In genomic region chr5:177591690-177592009, GRCh38 we compare ENCODE assay signal across 8 cellular contexts. TPM values are rescaled to one million over a fixed set of nuclear protein-coding genes. Genes with fewer than 3 reads are reported as not detected.
DNase-seq lines count a peak whose midpoint lies in the region; ATAC-seq, FAIRE-seq and TF ChIP-seq lines count a peak whose summit lies in the region.

No MANE protein-coding gene starts in this region.

- TF ChIP-seq RAD21 in HCT116 (IDR thresholded peaks at IDR 0.05; ENCODE audit: low read depth) = no peak
- TF ChIP-seq RAD21 in K562 (CRISPR knock-in tag; conservative IDR thresholded peaks at IDR 0.05 in 1 of 2, IDR thresholded peaks at IDR 0.05 in 1 of 2) = no peak

- H3K27me3 ChIP-seq in HCT116 (ENCODE audit: insufficient read depth, low read length) (0 out of 2 replicates have a peak, but pooled peaks cover 6% of the 10 kb centered on the region), K562 (ENCODE audit: control insufficient read depth in 2 of 2, insufficient read depth in 2 of 2, low read length in 2 of 2) (no peaks in the 10 kb centered on the region)

- H3K9me2 ChIP-seq in HCT116 (ENCODE audit: insufficient read depth) = no peaks in the 10 kb centered on the region

- H3K9ac ChIP-seq in HCT116 (ENCODE audit: low read length) (no peak overlapping the region), K562 (ENCODE audit: insufficient read depth in 1 of 2, low read depth in 2 of 2, low read length in 2 of 2) (peak overlapping the region; percentile 95 to 98; a peak in 3 of 4 replicates)

- H3K27ac ChIP-seq in 22Rv1 = peak overlapping the region; percentile 64; the same call in 1 of the 2 replicates
- H3K27ac ChIP-seq in HCT116 (ENCODE audit: low read depth, low read length) = no peak overlapping the region
- H3K27ac ChIP-seq in K562 (ENCODE audit: extremely low read depth, low read depth, low read length) = peak overlapping the region; percentile 86; the same call in 2 of the 3 replicates
- no peak overlapping the region for H3K27ac ChIP-seq in mesodermal cell (ENCODE audit: low read depth, low read length, severe bottlenecking)

- no peak for TF ChIP-seq POLR2A in HCT116 (IDR thresholded peaks at IDR 0.05; ENCODE audit: borderline replicate concordance, extremely low read depth, insufficient read depth, insufficient read length)
- TF ChIP-seq POLR2A in K562 (conservative IDR thresholded peaks at IDR 0.05) = no peak

- H3K79me2 ChIP-seq in HCT116 (ENCODE audit: insufficient read depth, low read length) = peaks cover 24% of the 10 kb centered on the region
- H3K79me2 ChIP-seq in K562 (ENCODE audit: control insufficient read depth, insufficient read depth, low read length) = peaks cover 25% of the 10 kb centered on the region

- H4K20me1 ChIP-seq in HCT116 (ENCODE audit: insufficient read depth) = no peaks in the 10 kb centered on the region
- H4K20me1 ChIP-seq in K562 (replicated peaks; ENCODE audit: control insufficient read depth, insufficient read depth, low read length) = peaks cover 7% of the 10 kb centered on the region

- RAD21 ChIA-PET in HCT116 (lab: Charles Lee; ENCODE audit: low non-redundant PET in 1 of 2, low total read pairs in 2 of 2, uncharacterized antibody in 2 of 2, unreplicated experiment in 2 of 2) = no interaction called here

- no peak for TF ChIP-seq CTCF in 22Rv1 (IDR thresholded peaks at IDR 0.05)
- TF ChIP-seq CTCF in HCT116 (IDR thresholded peaks at IDR 0.05 in 2 of 3, conservative IDR thresholded peaks at IDR 0.05 in 1 of 3; ENCODE audit: borderline replicate concordance in 1 of 3, insufficient read depth in 1 of 3, low read depth in 2 of 3, low read length in 2 of 3) = no peak
- no peak for TF ChIP-seq CTCF in K562 (IDR thresholded peaks at IDR 0.05 in 2 of 3, conservative IDR thresholded peaks at IDR 0.05 in 1 of 3; ENCODE audit: insufficient read depth in 2 of 3, low read depth in 1 of 3, low read length in 3 of 3)

- no peak for ATAC-seq in HCT116
- no peak for ATAC-seq in K562
- no peak for ATAC-seq in GM18519 (IDR thresholded peaks at IDR 0.05; ENCODE audit: low FRiP score, unreplicated experiment)

- CTCF ChIA-PET in HCT116 (lab: Charles Lee) (no interaction called here), K562 (lab: Yijun Ruan, JAX; ENCODE audit: low intra/inter-chr PET ratio) (no interaction called here)

- BruUV-seq in HCT116 (replicated peaks; lab: Mats Ljungman, UMichigan) = no TSS peak
- no TSS peak for BruUV-seq in K562 (replicated peaks; lab: Mats Ljungman, UMichigan)

- peaks cover 0 to 14% of the 10 kb centered on the region in 2 experiments; a peak in 2 of 4 replicates for H3K4me1 ChIP-seq in HCT116 (ENCODE audit: control insufficient read depth in 1 of 2, insufficient read depth in 2 of 2, low read length in 2 of 2)
- H3K4me1 ChIP-seq in K562 (replicated peaks in 1 of 2; ENCODE audit: control insufficient read depth in 2 of 2, insufficient read depth in 2 of 2, low read length in 2 of 2) = peaks cover 7 to 16% of the 10 kb centered on the region in 2 experiments; a peak in 4 of 5 replicates
- no peaks in the 10 kb centered on the region for H3K4me1 ChIP-seq in mesodermal cell (ENCODE audit: control insufficient read depth, insufficient read depth, low read length, poor library complexity, severe bottlenecking)

- no peak for DNase-seq in HCT116 (ENCODE audit: low read depth, low spot score)
- DNase-seq in K562 (ENCODE audit: extremely low read depth in 1 of 4, low spot score in 3 of 4) = peak in 1 of 4 experiments; percentile 4
- DNase-seq in NCI-H82 (lab: John Stamatoyannopoulos, UW) = no peak
- no peak for DNase-seq in Kasumi-1 (lab: John Stamatoyannopoulos, UW)
- DNase-seq in ureter (ENCODE audit: low spot score) = no peak

- H2AFZ ChIP-seq in HCT116 (ENCODE audit: low read depth, low read length, poor library complexity, severe bottlenecking) (peak overlapping the region; percentile 96), K562 (ENCODE audit: low read depth, low read length) (peak overlapping the region; percentile 96)

- intact Hi-C loops in HCT116 (cut with micrococcal nuclease) = no loop called here
- intact Hi-C loops in K562 (cut with micrococcal nuclease) = no loop called here

- POLR2A ChIA-PET in HCT116 (lab: Charles Lee) (interaction anchor here (2.1 kb wide), 1 partner anchor 12 kb away, joined by 6 read pairs; no protein-coding TSS in a partner anchor), K562 (lab: Yijun Ruan, JAX) (interaction anchor here (0.9 to 1.5 kb wide), 4 partner anchors 14 to 87 kb away, joined by 3 to 6 read pairs (median 4); no protein-coding TSS in a partner anchor)

- no peak for FAIRE-seq in K562 (lab: Jason Lieb, UNC)

- TF ChIP-seq EP300 in K562 (IDR thresholded peaks at IDR 0.05; ENCODE audit: low read length) = no peak

- H3K4me2 ChIP-seq in HCT116 (ENCODE audit: low read length) (peak overlapping the region; percentile 79), K562 (ENCODE audit: insufficient read depth, low read length) (peak overlapping the region; percentile 89)

- 41% methylated on average over 8 of the region's 8 CpGs for WGBS in K562 (ENCODE audit: insufficient coverage, low coverage, missing lambda C conversion rate)
- WGBS in mesodermal cell (ENCODE audit: insufficient coverage in 2 of 2), 2 experiments = 21 to 25% methylated on average over 6 to 7 of the region's 8 CpGs

- in situ Hi-C loops in K562 (cut with MboI) = no loop called here

- no peaks in the 10 kb centered on the region for H3K9me1 ChIP-seq in K562 (ENCODE audit: control insufficient read depth, insufficient read depth, low read length)

- H3K36me3 ChIP-seq in HCT116 (ENCODE audit: control insufficient read depth in 1 of 2, insufficient read depth in 2 of 2, low read length in 2 of 2) = peaks cover 25 to 26% of the 10 kb centered on the region in 2 experiments; a peak in 3 of 4 replicates
- peaks cover 37% of the 10 kb centered on the region for H3K36me3 ChIP-seq in K562 (ENCODE audit: control insufficient read depth, insufficient read depth, low read length)
- H3K36me3 ChIP-seq in mesodermal cell (ENCODE audit: control insufficient read depth, insufficient read depth, low read length) = peaks cover 39% of the 10 kb centered on the region

- H3K4me3 ChIP-seq in HCT116 (replicated peaks in 1 of 2; ENCODE audit: low read depth in 1 of 2, low read length in 2 of 2) = peak overlapping the region; percentile 12 to 96
- peak overlapping the region; percentile 94 for H3K4me3 ChIP-seq in K562
- peak overlapping the region; percentile 96 for H3K4me3 ChIP-seq in mesodermal cell (ENCODE audit: extremely low read depth, insufficient read depth, low read length, poor library complexity, severe bottlenecking)

- H3K9me3 ChIP-seq in HCT116 (ENCODE audit: control insufficient read depth in 1 of 2, insufficient read depth in 1 of 2, low read depth in 1 of 2, low read length in 2 of 2) (no peaks in the 10 kb centered on the region), K562 (replicated peaks; ENCODE audit: control insufficient read depth, insufficient read depth, low read depth, low read length) (no peaks in the 10 kb centered on the region), mesodermal cell (ENCODE audit: control insufficient read depth, low read length) (no peaks in the 10 kb centered on the region)

RNA-seq across cellular contexts. Expression of gene TMED9, which starts 0.4 kb away (rescaled TPM):
- total RNA-seq in HCT116 (2021; ENCODE audit: unreplicated experiment) = 133 TPM
- 183 and 211 TPM in 2 replicates for polyA plus RNA-seq in HCT116 (2012)
- total RNA-seq in K562 (2011; cell fraction: chromatin; rRNA removed; ENCODE audit: low replicate concordance) = 151 and 356 TPM in 2 replicates
- 455 and 495 TPM in 2 replicates for total RNA-seq in K562 (2011; cell fraction: nucleolus; rRNA removed)
- total RNA-seq in K562 (2011; cell fraction: nucleoplasm; rRNA removed) = 410 and 412 TPM in 2 replicates
- total RNA-seq in K562 (2014; rRNA removed) = 90.0 and 98.0 TPM in 2 replicates
- 57.1 and 65.9 TPM in 2 replicates for total RNA-seq in K562 (2014; rRNA removed; fragmentation: Illumina TruSeq; extraction: Trizol)
- total RNA-seq in K562 (2015; rRNA removed; fragmentation: Illumina TruSeq; extraction: Trizol) = 72.8 and 73.5 TPM in 2 replicates
- 147 and 173 TPM in 2 replicates for total RNA-seq in K562 (2021)
- 301 and 375 TPM in 2 replicates for polyA plus RNA-seq in K562 (2011; rRNA removed)
- polyA plus RNA-seq in K562 (2011; cell fraction: cytosol; rRNA removed) = 280 and 325 TPM in 2 replicates
- polyA plus RNA-seq in K562 (2011; cell fraction: nucleus; rRNA removed) = 112 and 139 TPM in 2 replicates
- polyA plus RNA-seq in K562 (2012) = 181 and 366 TPM in 2 replicates
- 144 and 168 TPM in 2 replicates for polyA plus RNA-seq in K562 (2014; fragmentation: Illumina TruSeq; extraction: Trizol)
- 10 to 100 TPM; 43.7 to 53.2 TPM for polyA plus RNA-seq in K562 (2014; fragmentation: Nextera tagmentation; extraction: Ambion mirVana)
- 213 and 235 TPM in 2 replicates for polyA plus RNA-seq in K562 (2014; rRNA removed)
- 208 and 226 TPM in 2 replicates for polyA minus RNA-seq in K562 (2011; rRNA and poly(A)+ RNA removed)
- 75.1 and 101 TPM in 2 replicates for polyA minus RNA-seq in K562 (2011; cell fraction: cytosol; rRNA and poly(A)+ RNA removed)
- polyA minus RNA-seq in K562 (2011; cell fraction: nucleus; rRNA and poly(A)+ RNA removed) = 40.4 and 90.7 TPM in 2 replicates
- 316 TPM for polyA plus RNA-seq in mesodermal cell (2013, experiment 1 of 2)
- polyA plus RNA-seq in mesodermal cell (2013, experiment 2 of 2) = 273 TPM
- total RNA-seq in ureter = 137 TPM

RNA-seq across cellular contexts. Expression of gene B4GALT7, which starts 8.3 kb away (rescaled TPM):
- total RNA-seq in HCT116 (2021; ENCODE audit: unreplicated experiment) (25.2 TPM), K562 (2014; rRNA removed) (15.1 and 18.2 TPM in 2 replicates), K562 (2014; rRNA removed; fragmentation: Illumina TruSeq; extraction: Trizol) (2.3 and 4.6 TPM in 2 replicates), K562 (2015; rRNA removed; fragmentation: Illumina TruSeq; extraction: Trizol) (9.1 and 9.7 TPM in 2 replicates), K562 (2021) (17.7 and 18.3 TPM in 2 replicates), ureter (45.7 TPM)
- 20.5 and 22.4 TPM in 2 replicates for polyA plus RNA-seq in HCT116 (2012)
- 14.2 and 45.7 TPM in 2 replicates for total RNA-seq in K562 (2011; cell fraction: chromatin; rRNA removed; ENCODE audit: low replicate concordance)
- 39.6 and 42.7 TPM in 2 replicates for total RNA-seq in K562 (2011; cell fraction: nucleolus; rRNA removed)
- 25.6 and 30.6 TPM in 2 replicates for total RNA-seq in K562 (2011; cell fraction: nucleoplasm; rRNA removed)
- polyA plus RNA-seq in K562 (2011; rRNA removed) (9.5 and 11.4 TPM in 2 replicates), K562 (2014; fragmentation: Illumina TruSeq; extraction: Trizol) (8.8 and 14.6 TPM in 2 replicates), K562 (2014; fragmentation: Nextera tagmentation; extraction: Ambion mirVana) (under 1 TPM; 0.34 to 0.88 TPM), K562 (2014; rRNA removed) (15.0 and 16.6 TPM in 2 replicates)
- 12.4 and 32.8 TPM in 2 replicates for polyA plus RNA-seq in K562 (2011; cell fraction: cytosol; rRNA removed)
- 18.8 and 34.8 TPM in 2 replicates for polyA plus RNA-seq in K562 (2011; cell fraction: nucleus; rRNA removed)
- 11.7 and 19.4 TPM in 2 replicates for polyA plus RNA-seq in K562 (2012)
- 3.1 and 5.6 TPM in 2 replicates for polyA minus RNA-seq in K562 (2011; rRNA and poly(A)+ RNA removed)
- polyA minus RNA-seq in K562 (2011; cell fraction: cytosol; rRNA and poly(A)+ RNA removed) = 7.4 and 7.8 TPM in 2 replicates
- polyA minus RNA-seq in K562 (2011; cell fraction: nucleus; rRNA and poly(A)+ RNA removed) = 12.8 and 18.5 TPM in 2 replicates
- polyA plus RNA-seq in mesodermal cell (2013, experiment 1 of 2) = 28.4 TPM
- polyA plus RNA-seq in mesodermal cell (2013, experiment 2 of 2) = 21.6 TPM

RNA-seq across cellular contexts. Expression of gene FAM193B, which starts 37.3 kb away (rescaled TPM):
- total RNA-seq in HCT116 (2021; ENCODE audit: unreplicated experiment) = 54.0 TPM
- polyA plus RNA-seq in HCT116 (2012) = 51.8 and 53.5 TPM in 2 replicates
- total RNA-seq in K562 (2011; cell fraction: chromatin; rRNA removed; ENCODE audit: low replicate concordance) = 296 and 489 TPM in 2 replicates
- total RNA-seq in K562 (2011; cell fraction: nucleolus; rRNA removed) = 300 and 332 TPM in 2 replicates
- total RNA-seq in K562 (2011; cell fraction: nucleoplasm; rRNA removed) = 230 and 273 TPM in 2 replicates
- total RNA-seq in K562 (2014; rRNA removed) = 33.6 and 53.1 TPM in 2 replicates
- total RNA-seq in K562 (2014; rRNA removed; fragmentation: Illumina TruSeq; extraction: Trizol) = 15.2 and 18.0 TPM in 2 replicates
- total RNA-seq in K562 (2015; rRNA removed; fragmentation: Illumina TruSeq; extraction: Trizol) = 31.7 and 37.3 TPM in 2 replicates
- total RNA-seq in K562 (2021) = 58.7 and 59.4 TPM in 2 replicates
- polyA plus RNA-seq in K562 (2011; rRNA removed) = 51.5 and 73.5 TPM in 2 replicates
- polyA plus RNA-seq in K562 (2011; cell fraction: cytosol; rRNA removed) = 30.7 and 38.5 TPM in 2 replicates
- 492 and 661 TPM in 2 replicates for polyA plus RNA-seq in K562 (2011; cell fraction: nucleus; rRNA removed)
- 52.7 and 87.6 TPM in 2 replicates for polyA plus RNA-seq in K562 (2012)
- polyA plus RNA-seq in K562 (2014; fragmentation: Illumina TruSeq; extraction: Trizol) = 44.1 and 45.0 TPM in 2 replicates
- polyA plus RNA-seq in K562 (2014; fragmentation: Nextera tagmentation; extraction: Ambion mirVana) = 1 to 10 TPM; 4.4 to 5.0 TPM
- polyA plus RNA-seq in K562 (2014; rRNA removed) = 73.4 and 76.4 TPM in 2 replicates
- 11.0 and 15.0 TPM in 2 replicates for polyA minus RNA-seq in K562 (2011; rRNA and poly(A)+ RNA removed)
- polyA minus RNA-seq in K562 (2011; cell fraction: cytosol; rRNA and poly(A)+ RNA removed) = 10.5 and 24.3 TPM in 2 replicates
- polyA minus RNA-seq in K562 (2011; cell fraction: nucleus; rRNA and poly(A)+ RNA removed) = 47.3 and 51.4 TPM in 2 replicates
- polyA plus RNA-seq in mesodermal cell (2013, experiment 1 of 2) = 84.5 TPM
- 80.8 TPM for polyA plus RNA-seq in mesodermal cell (2013, experiment 2 of 2)
- total RNA-seq in ureter = 76.0 TPM

Comparison
In these comparisons a context has a peak if more than half of its experiments do, and no peak if none do; other contexts are left out.
1. H3K27ac ChIP-seq: peak in 22Rv1 (single experiment) and K562 (single experiment); none in HCT116 (single experiment) and mesodermal cell (single experiment).
2. Peak in every context shown above with its lines, with median percentiles within 50 percentile points of each other: H3K4me3 ChIP-seq.